Comparison of ENCODE assay signal across 7 cellular contexts in the genomic region with DNA sequence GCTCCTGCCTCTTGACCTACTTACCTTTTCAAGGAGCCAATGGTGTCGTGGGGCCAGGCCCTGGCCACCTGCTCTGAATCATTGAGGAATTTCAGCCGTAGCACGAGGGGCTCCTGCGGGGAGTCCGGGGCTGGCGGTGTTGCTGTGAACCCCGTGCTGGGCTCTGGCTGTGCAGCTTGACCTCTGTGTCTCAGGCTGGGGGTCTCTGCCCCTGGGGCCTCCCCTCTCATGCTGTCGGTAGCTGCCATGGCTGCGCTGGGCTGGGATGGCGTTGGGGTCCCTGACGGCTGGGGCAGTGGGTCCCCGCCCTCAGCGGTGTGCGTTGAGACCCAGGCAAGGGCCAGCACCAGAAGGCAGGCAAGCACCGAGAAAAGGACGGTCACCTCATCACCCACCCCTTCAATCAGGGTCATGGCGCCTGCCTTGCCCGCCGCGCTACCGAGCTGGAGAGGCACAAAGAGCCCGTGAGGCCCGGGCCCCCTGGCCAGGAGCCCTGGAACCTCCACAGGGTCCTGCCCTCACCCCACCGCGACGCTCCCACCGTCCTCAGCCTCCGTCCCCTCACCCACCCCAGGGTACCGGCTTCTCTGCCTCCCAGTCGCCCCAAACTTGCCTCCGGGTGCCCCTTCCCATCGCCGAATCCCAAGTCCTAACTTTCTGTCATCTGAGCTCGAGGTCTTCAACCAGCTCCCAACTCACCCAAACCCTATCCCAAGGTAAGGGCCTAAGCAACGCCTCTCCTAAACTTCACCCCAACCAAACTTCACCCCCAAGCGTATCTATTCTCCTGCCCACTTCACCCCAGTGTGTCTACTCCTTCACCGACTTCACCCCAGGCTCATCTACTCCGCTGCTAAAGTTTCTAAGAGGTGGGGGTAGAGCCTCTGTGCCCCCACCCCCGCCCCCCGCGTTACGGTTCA. TPM values are rescaled to one million over a fixed set of nuclear protein-coding genes. Genes with fewer than 3 reads are reported as not detected.
A peak's percentile ranks its signal among the peaks of the same experiment; 100 is the strongest.
DNase-seq lines count a peak whose midpoint lies in the region; ATAC-seq lines count a peak whose summit lies in the region.

No MANE protein-coding gene starts in this region.

- H3K4me3 ChIP-seq in iPS-15b (ENCODE audit: low read depth, low read length): peak overlapping the region; percentile 62

- peak overlapping the region; percentile 5 for H3K9ac ChIP-seq in iPS-15b (ENCODE audit: low read depth, low read length)

- intact Hi-C loops in activated T-helper 1 cell treated with anti-CD3 and anti-CD28 coated beads, Interleukin-12 subunit alpha, Interleukin-12 subunit beta, Interleukin-2, Interleukin-4 antibody, amounts not matched to agents 30 ng/mL and 10 ng/mL and 1 ng/mL, durations not matched to agents 14 hours and 24 hours and 36 hours (cut with micrococcal nuclease): loop anchor here (1.0 to 10.0 kb wide), 7 partner anchors 105 to 1458 kb away; a partner anchor contains a TSS

- peaks cover 24% of the 10 kb centered on the region for H3K27me3 ChIP-seq in iPS-15b (ENCODE audit: control insufficient read depth, insufficient read depth, low read length)

- H3K4me3 Mint-ChIP-seq in activated T-helper 1 cell treated with anti-CD3 and anti-CD28 coated beads, Interleukin-12 subunit alpha, Interleukin-12 subunit beta, Interleukin-2, Interleukin-4 antibody, amounts not matched to agents 30 ng/mL and 10 ng/mL and 1 ng/mL, durations not matched to agents 14 hours and 24 hours and 36 hours: peak overlapping the region; percentile 95
- H3K4me3 Mint-ChIP-seq in stimulated activated naive B cell treated with anti-CD40 and anti-IgM and Interleukin-4, amounts not matched to agents 10 μg/mL and 1 μg/mL and 100 μg/mL, for 72 hours: peak overlapping the region; percentile 91 to 99

- H3K9me3 ChIP-seq in iPS-15b (ENCODE audit: control insufficient read depth, insufficient read depth, low read length): no peaks in the 10 kb centered on the region

- H3K4me1 ChIP-seq in iPS-15b (ENCODE audit: control insufficient read depth, insufficient read depth, low read length): peaks cover 8% of the 10 kb centered on the region

- H3K27ac Mint-ChIP-seq in activated T-helper 1 cell treated with anti-CD3 and anti-CD28 coated beads, Interleukin-12 subunit alpha, Interleukin-12 subunit beta, Interleukin-2, Interleukin-4 antibody, amounts not matched to agents 30 ng/mL and 10 ng/mL and 1 ng/mL, durations not matched to agents 14 hours and 24 hours and 36 hours: peak overlapping the region; percentile 86
- peak overlapping the region; percentile 98 for H3K27ac Mint-ChIP-seq in stimulated activated naive B cell treated with anti-CD40 and anti-IgM and Interleukin-4, amounts not matched to agents 10 μg/mL and 1 μg/mL and 100 μg/mL, for 72 hours

- peaks cover 12% of the 10 kb centered on the region for H3K27me3 Mint-ChIP-seq in activated T-helper 1 cell treated with anti-CD3 and anti-CD28 coated beads, Interleukin-12 subunit alpha, Interleukin-12 subunit beta, Interleukin-2, Interleukin-4 antibody, amounts not matched to agents 30 ng/mL and 10 ng/mL and 1 ng/mL, durations not matched to agents 14 hours and 24 hours and 36 hours (ENCODE audit: insufficient read depth)
- peaks cover 15 to 24% of the 10 kb centered on the region in 2 donors for H3K27me3 Mint-ChIP-seq in stimulated activated naive B cell treated with anti-CD40 and anti-IgM and Interleukin-4, amounts not matched to agents 10 μg/mL and 1 μg/mL and 100 μg/mL, for 72 hours

- ATAC-seq in stimulated activated naive B cell treated with anti-CD40 and anti-IgM and Interleukin-4, amounts not matched to agents 10 μg/mL and 1 μg/mL and 100 μg/mL, for 72 hours (replicated peaks): no peak

- H3K4me1 Mint-ChIP-seq in activated T-helper 1 cell treated with anti-CD3 and anti-CD28 coated beads, Interleukin-12 subunit alpha, Interleukin-12 subunit beta, Interleukin-2, Interleukin-4 antibody, amounts not matched to agents 30 ng/mL and 10 ng/mL and 1 ng/mL, durations not matched to agents 14 hours and 24 hours and 36 hours (ENCODE audit: low read depth): peaks cover 45% of the 10 kb centered on the region
- H3K4me1 Mint-ChIP-seq in stimulated activated naive B cell treated with anti-CD40 and anti-IgM and Interleukin-4, amounts not matched to agents 10 μg/mL and 1 μg/mL and 100 μg/mL, for 72 hours: peaks cover 43 to 63% of the 10 kb centered on the region in 2 donors

- peaks cover 4% of the 10 kb centered on the region for H3K36me3 ChIP-seq in iPS-15b (ENCODE audit: control insufficient read depth, insufficient read depth, low read length)

- H3K9me3 Mint-ChIP-seq in activated T-helper 1 cell treated with anti-CD3 and anti-CD28 coated beads, Interleukin-12 subunit alpha, Interleukin-12 subunit beta, Interleukin-2, Interleukin-4 antibody, amounts not matched to agents 30 ng/mL and 10 ng/mL and 1 ng/mL, durations not matched to agents 14 hours and 24 hours and 36 hours: no peaks in the 10 kb centered on the region
- H3K9me3 Mint-ChIP-seq in stimulated activated naive B cell treated with anti-CD40 and anti-IgM and Interleukin-4, amounts not matched to agents 10 μg/mL and 1 μg/mL and 100 μg/mL, for 72 hours: no peaks in the 10 kb centered on the region

- DNase-seq in HT-29 (ENCODE audit: low spot score) (peak; percentile 52), GM03348 (ENCODE audit: low spot score) (no peak), foreskin melanocyte (no peak), NCI-H226 (no peak)
- DNase-seq in activated T-helper 1 cell treated with anti-CD3 and anti-CD28 coated beads, Interleukin-12 subunit alpha, Interleukin-12 subunit beta, Interleukin-2, Interleukin-4 antibody, amounts not matched to agents 30 ng/mL and 10 ng/mL and 1 ng/mL, durations not matched to agents 14 hours and 24 hours and 36 hours (ENCODE audit: low spot score): no peak
- no peak for DNase-seq in stimulated activated naive B cell treated with anti-CD40 and anti-IgM and Interleukin-4, amounts not matched to agents 10 μg/mL and 1 μg/mL and 100 μg/mL, for 72 hours

- peaks cover 13% of the 10 kb centered on the region for H3K36me3 Mint-ChIP-seq in activated T-helper 1 cell treated with anti-CD3 and anti-CD28 coated beads, Interleukin-12 subunit alpha, Interleukin-12 subunit beta, Interleukin-2, Interleukin-4 antibody, amounts not matched to agents 30 ng/mL and 10 ng/mL and 1 ng/mL, durations not matched to agents 14 hours and 24 hours and 36 hours (ENCODE audit: low read depth)
- H3K36me3 Mint-ChIP-seq in stimulated activated naive B cell treated with anti-CD40 and anti-IgM and Interleukin-4, amounts not matched to agents 10 μg/mL and 1 μg/mL and 100 μg/mL, for 72 hours: peaks cover 9 to 23% of the 10 kb centered on the region in 2 donors

RNA-seq across cellular contexts. Expression of a gene that starts 0.9 kb away (rescaled TPM):
- total RNA-seq in HT-29 (2014; rRNA removed; shearing (Covaris generic)): 258 and 264 TPM in 2 replicates
- total RNA-seq in activated T-helper 1 cell treated with anti-CD3 and anti-CD28 coated beads, Interleukin-12 subunit alpha, Interleukin-12 subunit beta, Interleukin-2, Interleukin-4 antibody, amounts not matched to agents 30 ng/mL and 10 ng/mL and 1 ng/mL, durations not matched to agents 14 hours and 24 hours and 36 hours: 55.3 and 63.4 TPM in 2 replicates

RNA-seq across cellular contexts. Expression of a gene that starts 1.8 kb away (rescaled TPM):
- 265 and 300 TPM in 2 replicates for total RNA-seq in HT-29 (2014; rRNA removed; shearing (Covaris generic))
- total RNA-seq in activated T-helper 1 cell treated with anti-CD3 and anti-CD28 coated beads, Interleukin-12 subunit alpha, Interleukin-12 subunit beta, Interleukin-2, Interleukin-4 antibody, amounts not matched to agents 30 ng/mL and 10 ng/mL and 1 ng/mL, durations not matched to agents 14 hours and 24 hours and 36 hours: 92.6 and 96.3 TPM in 2 replicates

RNA-seq across cellular contexts. Expression of a gene that starts 3.9 kb away (rescaled TPM):
- total RNA-seq in HT-29 (2014; rRNA removed; shearing (Covaris generic)): 140 and 162 TPM in 2 replicates
- total RNA-seq in activated T-helper 1 cell treated with anti-CD3 and anti-CD28 coated beads, Interleukin-12 subunit alpha, Interleukin-12 subunit beta, Interleukin-2, Interleukin-4 antibody, amounts not matched to agents 30 ng/mL and 10 ng/mL and 1 ng/mL, durations not matched to agents 14 hours and 24 hours and 36 hours: 52.9 and 58.0 TPM in 2 replicates

RNA-seq across cellular contexts. Expression of a gene that starts 23.0 kb away (rescaled TPM):
- total RNA-seq in HT-29 (2014; rRNA removed; shearing (Covaris generic)): 851 and 1,005 TPM in 2 replicates
- total RNA-seq in activated T-helper 1 cell treated with anti-CD3 and anti-CD28 coated beads, Interleukin-12 subunit alpha, Interleukin-12 subunit beta, Interleukin-2, Interleukin-4 antibody, amounts not matched to agents 30 ng/mL and 10 ng/mL and 1 ng/mL, durations not matched to agents 14 hours and 24 hours and 36 hours: 127 and 128 TPM in 2 replicates

RNA-seq across cellular contexts. Expression of a gene that starts 24.7 kb away (rescaled TPM):
- total RNA-seq in HT-29 (2014; rRNA removed; shearing (Covaris generic)): 43.6 and 62.6 TPM in 2 replicates
- 24.9 and 28.1 TPM in 2 replicates for total RNA-seq in activated T-helper 1 cell treated with anti-CD3 and anti-CD28 coated beads, Interleukin-12 subunit alpha, Interleukin-12 subunit beta, Interleukin-2, Interleukin-4 antibody, amounts not matched to agents 30 ng/mL and 10 ng/mL and 1 ng/mL, durations not matched to agents 14 hours and 24 hours and 36 hours
